ENCODE assay signal across 13 cellular contexts in genomic region chr2:131120815-131121317, GRCh38. TPM values are rescaled to one million over a fixed set of nuclear protein-coding genes. Genes with fewer than 3 reads are reported as not detected.
DNase-seq lines count a peak whose midpoint lies in the region; ATAC-seq and TF ChIP-seq lines count a peak whose summit lies in the region.
"Had no signal": no experiment of that assay in that cellular context is flagged by ENCODE, and none has a peak within 500 bp of the region (broad histone marks: within the 10 kb centered on the region; RNA-seq: fewer than 3 reads in every experiment).

No MANE protein-coding gene starts in this region.

- H3K36me3 ChIP-seq in hepatocyte (replicated peaks; ENCODE audit: insufficient read depth, low read depth) (no peaks in the 10 kb centered on the region), sigmoid colon (peaks cover 0 to 13% (median 5%) of the 10 kb centered on the region in 4 donors)

- H2AFZ ChIP-seq in hepatocyte = no peak overlapping the region

- peaks cover 14 to 17% of the 10 kb centered on the region in 2 donors for H3K36me3 Mint-ChIP-seq in activated T-cell treated with anti-CD3 and anti-CD28 coated beads, Interleukin-2, amount 50 U/mL, for 72 hours (ENCODE audit: insufficient read depth in 2 of 2)
- H3K36me3 Mint-ChIP-seq in activated T-cell treated with anti-CD3 and anti-CD28 coated beads, Interleukin-2, amount 50 U/mL, for 4 hours (ENCODE audit: insufficient read depth) = peaks cover 40% of the 10 kb centered on the region

- intact Hi-C loops in sigmoid colon (cut with DNase I) = no loop called here

- ATAC-seq in activated T-cell treated with anti-CD3 and anti-CD28 coated beads, Interleukin-2, amount 50 U/mL, for 72 hours (replicated peaks in 1 of 2) = no peak
- ATAC-seq in activated T-cell treated with anti-CD3 and anti-CD28 coated beads, Interleukin-2, amount 50 U/mL, for 4 hours = no peak
- no peak for ATAC-seq in GM21786 (IDR thresholded peaks at IDR 0.05; ENCODE audit: unreplicated experiment)
- ATAC-seq: K562 had no signal

- DNase-seq in activated T-cell treated with anti-CD3 and anti-CD28 coated beads, Interleukin-2, amount 50 U/mL, for 72 hours = no peak
- no peak for DNase-seq in activated T-cell treated with anti-CD3 and anti-CD28 coated beads, Interleukin-2, amount 50 U/mL, for 4 hours
- DNase-seq in hepatocyte (ENCODE audit: low spot score) (peak; percentile 48), sigmoid colon (no peak)
- no peak for DNase-seq in stimulated activated CD4-positive, alpha-beta T cell treated with anti-CD3 and anti-CD28 coated beads, Interleukin-2, amount 100 ng/mL, for 48 hours
- DNase-seq: CD4-positive, alpha-beta T cell; DMS79; GOT3; NCI-H1048; NCI-H526 treated with DMSO at 0.1 percent for 48 hours had no signal

- peak overlapping the region; percentile 42 for H3K27ac Mint-ChIP-seq in activated T-cell treated with anti-CD3 and anti-CD28 coated beads, Interleukin-2, amount 50 U/mL, for 72 hours
- H3K27ac Mint-ChIP-seq: CD4-positive, alpha-beta T cell had no signal

- no peaks in the 10 kb centered on the region for H3K27me3 Mint-ChIP-seq in activated T-cell treated with anti-CD3 and anti-CD28 coated beads, Interleukin-2, amount 50 U/mL, for 72 hours (ENCODE audit: low read depth)
- H3K27me3 Mint-ChIP-seq in activated T-cell treated with anti-CD3 and anti-CD28 coated beads, Interleukin-2, amount 50 U/mL, for 4 hours (ENCODE audit: low read depth) = no peaks in the 10 kb centered on the region
- H3K27me3 Mint-ChIP-seq: CD4-positive, alpha-beta T cell had no signal

- H3K27ac ChIP-seq in VCaP = peak overlapping the region; percentile 97
- peak overlapping the region; percentile 79 for H3K27ac ChIP-seq in hepatocyte
- no peak overlapping the region for H3K27ac ChIP-seq in sigmoid colon

- peaks cover 88% of the 10 kb centered on the region for H3K79me2 ChIP-seq in hepatocyte

- H3K4me3 ChIP-seq in hepatocyte (no peak overlapping the region), sigmoid colon (no peak overlapping the region)
- H3K4me3 ChIP-seq: K562 had no signal

- H3K4me3 Mint-ChIP-seq in activated T-cell treated with anti-CD3 and anti-CD28 coated beads, Interleukin-2, amount 50 U/mL, for 72 hours = no peak overlapping the region
- no peak overlapping the region for H3K4me3 Mint-ChIP-seq in activated T-cell treated with anti-CD3 and anti-CD28 coated beads, Interleukin-2, amount 50 U/mL, for 4 hours
- H3K4me3 Mint-ChIP-seq: CD4-positive, alpha-beta T cell had no signal

- TF ChIP-seq POLR2A in sigmoid colon (IDR thresholded peaks at IDR 0.05) = no peak

- TF ChIP-seq CTCF in VCaP (conservative IDR thresholded peaks at IDR 0.05) = no peak
- TF ChIP-seq CTCF in hepatocyte (IDR thresholded peaks at IDR 0.05; ENCODE audit: poor library complexity) = no peak
- TF ChIP-seq CTCF in sigmoid colon (IDR thresholded peaks at IDR 0.05) = no peak

- WGBS in hepatocyte (ENCODE audit: low lambda C conversion rate, missing lambda C conversion rate) = 78% methylated on average over 12 of the region's 12 CpGs
- 40 to 75% methylated on average over 12 of the region's 12 CpGs for WGBS in sigmoid colon, 2 donors

- no peak for TF ChIP-seq EP300 in sigmoid colon (IDR thresholded peaks at IDR 0.05)

- no peaks in the 10 kb centered on the region for H3K4me1 ChIP-seq in hepatocyte (ENCODE audit: insufficient read depth)
- no peaks in the 10 kb centered on the region for H3K4me1 ChIP-seq in sigmoid colon

- H3K9me2 ChIP-seq in hepatocyte (replicated peaks; ENCODE audit: insufficient read depth) = no peaks in the 10 kb centered on the region

- H3K4me1 Mint-ChIP-seq in activated T-cell treated with anti-CD3 and anti-CD28 coated beads, Interleukin-2, amount 50 U/mL, for 72 hours (ENCODE audit: low read depth) = peaks cover 23% of the 10 kb centered on the region
- H3K4me1 Mint-ChIP-seq in activated T-cell treated with anti-CD3 and anti-CD28 coated beads, Interleukin-2, amount 50 U/mL, for 4 hours (ENCODE audit: low read depth) = peaks cover 29% of the 10 kb centered on the region

- H3K27me3 ChIP-seq in hepatocyte = no peaks in the 10 kb centered on the region
- no peaks in the 10 kb centered on the region for H3K27me3 ChIP-seq in sigmoid colon

- H3K4me2 ChIP-seq in hepatocyte = peak overlapping the region; percentile 74

- H3K9me3 ChIP-seq in hepatocyte (ENCODE audit: low read depth) = no peaks in the 10 kb centered on the region
- no peaks in the 10 kb centered on the region for H3K9me3 ChIP-seq in sigmoid colon

- H3K9me3 Mint-ChIP-seq in activated T-cell treated with anti-CD3 and anti-CD28 coated beads, Interleukin-2, amount 50 U/mL, for 72 hours = peaks cover 0 to 2% of the 10 kb centered on the region in 2 donors
- no peaks in the 10 kb centered on the region for H3K9me3 Mint-ChIP-seq in activated T-cell treated with anti-CD3 and anti-CD28 coated beads, Interleukin-2, amount 50 U/mL, for 4 hours
- H3K9me3 Mint-ChIP-seq: CD4-positive, alpha-beta T cell had no signal

- peaks cover 55% of the 10 kb centered on the region for H4K20me1 ChIP-seq in hepatocyte (ENCODE audit: insufficient read depth, poor library complexity, severe bottlenecking)

RNA-seq across cellular contexts. Expression of gene PLEKHB2, which starts 15.7 kb away (rescaled TPM):
- 10 to 100 TPM; 53.2 to 53.8 TPM for total RNA-seq in activated T-cell treated with anti-CD3 and anti-CD28 coated beads, Interleukin-2, amount 50 U/mL, for 72 hours
- 10 to 100 TPM; 55.6 to 61.1 (median 57.7) TPM for total RNA-seq in activated T-cell treated with anti-CD3 and anti-CD28 coated beads, Interleukin-2, amount 50 U/mL, for 4 hours
- total RNA-seq in hepatocyte (90.4 and 105 TPM in 2 replicates), sigmoid colon (10 to 100 TPM; 28.8 to 39.6 (median 33.7) TPM)
- polyA plus RNA-seq in hepatocyte (45.9 and 54.0 TPM in 2 replicates), sigmoid colon (100 to 1,000 TPM in 1 of 3 donors, 10 to 100 TPM in 2; 59.3 to 160 (median 96.1) TPM)

RNA-seq across cellular contexts. Expression of gene FAM168B, which starts 27.6 kb away (rescaled TPM):
- total RNA-seq in activated T-cell treated with anti-CD3 and anti-CD28 coated beads, Interleukin-2, amount 50 U/mL, for 72 hours = 100 to 1,000 TPM in 1 of 2 donors, 10 to 100 TPM in 1; 89.3 to 108 TPM
- 100 to 1,000 TPM; 101 to 111 (median 107) TPM for total RNA-seq in activated T-cell treated with anti-CD3 and anti-CD28 coated beads, Interleukin-2, amount 50 U/mL, for 4 hours
- total RNA-seq in hepatocyte (116 and 123 TPM in 2 replicates), sigmoid colon (100 to 1,000 TPM; 125 to 153 (median 136) TPM)
- polyA plus RNA-seq in hepatocyte (40.0 and 45.2 TPM in 2 replicates), sigmoid colon (10 to 100 TPM; 29.1 to 54.7 (median 30.0) TPM)

Comparison
In these comparisons a context has a peak if more than half of its experiments do, and no peak if none do; other contexts are left out.
1. H3K27ac ChIP-seq: peak in VCaP (single experiment) and hepatocyte (single experiment); none in sigmoid colon (0 of 4).